1 cellular context compared by ENCODE assay signal in the genomic region with DNA sequence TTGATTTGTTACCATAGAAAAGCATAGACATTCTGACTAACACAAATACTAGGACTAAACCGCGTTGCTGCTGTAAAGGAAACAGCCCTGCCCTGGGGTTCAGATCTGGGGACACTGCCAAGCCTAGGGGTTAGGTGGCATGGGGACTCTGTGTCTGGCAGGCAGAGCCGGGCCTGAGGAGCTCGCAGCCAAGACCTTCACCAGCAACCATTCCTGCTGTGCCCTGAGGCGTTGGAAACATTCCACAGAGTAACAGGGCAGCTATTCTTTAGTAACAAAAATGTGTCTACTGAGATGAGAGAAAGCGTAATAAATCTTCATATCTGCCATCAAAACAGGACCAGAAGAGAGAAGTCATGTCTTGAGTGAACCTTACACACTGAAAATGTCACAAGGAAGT.
TF ChIP-seq lines count a peak whose summit lies in the region.

No MANE protein-coding gene starts in this region.

TF ChIP-seq in GM23338, 12 proteins besides CTCF, POLR2A, EP300 and RAD21 (continued from another document):
- TF ChIP-seq ZNF462 (CRISPR knock-in tag; IDR thresholded peaks at IDR 0.05) (no peak), JUNB (IDR thresholded peaks at IDR 0.05; ENCODE audit: unreplicated experiment) (no peak), ZNF331 (CRISPR knock-in tag; IDR thresholded peaks at IDR 0.05; ENCODE audit: low read depth) (no peak), NANOG (IDR thresholded peaks at IDR 0.05; ENCODE audit: borderline replicate concordance) (no peak)
- TF ChIP-seq, protein P1, sequence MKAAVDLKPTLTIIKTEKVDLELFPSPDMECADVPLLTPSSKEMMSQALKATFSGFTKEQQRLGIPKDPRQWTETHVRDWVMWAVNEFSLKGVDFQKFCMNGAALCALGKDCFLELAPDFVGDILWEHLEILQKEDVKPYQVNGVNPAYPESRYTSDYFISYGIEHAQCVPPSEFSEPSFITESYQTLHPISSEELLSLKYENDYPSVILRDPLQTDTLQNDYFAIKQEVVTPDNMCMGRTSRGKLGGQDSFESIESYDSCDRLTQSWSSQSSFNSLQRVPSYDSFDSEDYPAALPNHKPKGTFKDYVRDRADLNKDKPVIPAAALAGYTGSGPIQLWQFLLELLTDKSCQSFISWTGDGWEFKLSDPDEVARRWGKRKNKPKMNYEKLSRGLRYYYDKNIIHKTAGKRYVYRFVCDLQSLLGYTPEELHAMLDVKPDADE (IDR thresholded peaks at IDR 0.05): no peak
